In the genomic region with DNA sequence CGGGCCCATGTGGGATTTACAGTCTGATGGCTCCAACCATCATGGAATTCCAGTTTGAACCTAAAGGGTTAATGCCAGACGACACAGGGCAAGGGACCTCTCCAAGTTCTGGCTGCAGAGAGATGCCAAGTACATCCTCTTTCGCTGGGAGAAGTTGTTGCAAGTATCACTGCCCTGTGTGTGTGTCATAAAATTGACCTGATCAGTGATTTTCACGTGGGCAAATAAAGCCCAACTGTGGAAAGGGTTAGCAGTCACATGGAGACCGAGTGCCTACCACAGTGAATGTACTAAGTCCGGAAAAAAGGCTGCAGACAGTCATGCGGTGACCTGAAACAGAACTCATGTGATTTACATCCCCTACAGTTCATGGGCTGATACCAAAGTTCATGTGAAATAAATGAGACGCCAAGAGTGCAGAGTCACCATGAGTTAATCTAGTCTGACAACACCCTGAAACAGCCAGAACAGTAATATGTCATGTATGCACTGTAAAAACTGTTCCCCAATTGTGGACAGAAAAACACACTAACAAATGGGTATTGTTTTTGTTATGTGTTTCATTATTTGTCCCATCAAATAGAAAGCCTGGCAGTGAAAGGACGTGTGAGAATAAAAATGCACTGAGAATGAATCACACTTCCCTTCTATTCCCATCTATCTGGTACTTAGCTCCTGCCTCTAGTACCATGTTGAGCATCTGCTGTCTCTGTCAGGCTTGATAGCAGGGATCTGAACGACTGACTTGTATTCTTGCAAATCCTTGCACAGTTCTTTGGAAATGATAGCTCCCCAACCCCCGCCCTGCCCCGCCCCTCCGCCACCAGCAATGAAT, we compare ENCODE assay signal across 8 cellular contexts.
DNase-seq lines count a peak whose midpoint lies in the region; ATAC-seq, FAIRE-seq and TF ChIP-seq lines count a peak whose summit lies in the region.

No MANE protein-coding gene starts in this region.

- no peak overlapping the region for H3K4me2 ChIP-seq in mesendoderm (ENCODE audit: low read length)

- CTCF ChIA-PET in BJ (lab: Yijun Ruan, JAX): interaction anchor here (2.0 kb wide), 1 partner anchor 10 kb away, joined by 4 read pairs; no protein-coding TSS in a partner anchor
- CTCF ChIA-PET in activated CD4-positive, alpha-beta memory T cell treated with anti-CD3 and anti-CD28 coated beads for 36 hours (lab: Charles Lee): no interaction called here

- H3K27ac Mint-ChIP-seq in activated CD4-positive, alpha-beta memory T cell treated with anti-CD3 and anti-CD28 coated beads for 36 hours: no peak overlapping the region

- H3K4me3 Mint-ChIP-seq in activated CD4-positive, alpha-beta memory T cell treated with anti-CD3 and anti-CD28 coated beads for 36 hours: no peak overlapping the region

- DNase-seq in BJ (ENCODE audit: low read depth) (peak; percentile 73), RCC 7860 (ENCODE audit: low spot score) (peak; percentile 95), fibroblast of pulmonary artery (ENCODE audit: low read depth) (peak; percentile 86), pancreas (peak in 1 of 6 donors; percentile 47), mesendoderm (no peak)
- no peak for DNase-seq in activated CD4-positive, alpha-beta memory T cell treated with anti-CD3 and anti-CD28 coated beads for 36 hours
- no peak for DNase-seq in stimulated activated CD4-positive, alpha-beta T cell treated with anti-CD3 and anti-CD28 coated beads, Interleukin-4, amount 100 ng/mL, for 1 hour

- H2AK5ac ChIP-seq in mesendoderm (ENCODE audit: low read length): no peak overlapping the region

- no peaks in the 10 kb centered on the region for H3K27me3 ChIP-seq in BJ (ENCODE audit: control insufficient read depth, insufficient read depth, low read length)
- H3K27me3 ChIP-seq in pancreas: no peaks in the 10 kb centered on the region
- no peaks in the 10 kb centered on the region for H3K27me3 ChIP-seq in mesendoderm (ENCODE audit: insufficient read depth, low read length, poor library complexity)

- H3K4me1 Mint-ChIP-seq in activated CD4-positive, alpha-beta memory T cell treated with anti-CD3 and anti-CD28 coated beads for 36 hours (ENCODE audit: low read depth): peaks cover 22% of the 10 kb centered on the region

- H3K79me2 ChIP-seq in mesendoderm (ENCODE audit: control insufficient read depth, insufficient read depth, low read length): no peaks in the 10 kb centered on the region

- intact Hi-C loops in pancreas (cut with DNase I): no loop called here
- intact Hi-C loops in activated CD4-positive, alpha-beta memory T cell treated with anti-CD3 and anti-CD28 coated beads for 36 hours (cut with micrococcal nuclease): no loop called here

- no peak overlapping the region for H3K9ac ChIP-seq in mesendoderm (ENCODE audit: low read length)

- no peaks in the 10 kb centered on the region for H3K79me1 ChIP-seq in mesendoderm (ENCODE audit: low read length)

- FAIRE-seq in RCC 7860 (lab: Jason Lieb, UNC): peak; percentile 90
- FAIRE-seq in pancreas (lab: Jason Lieb, UNC): no peak

- TF ChIP-seq CTCF in BJ (IDR thresholded peaks at IDR 0.05; ENCODE audit: insufficient read depth, low read depth, low read length) (no peak), fibroblast of pulmonary artery (IDR thresholded peaks at IDR 0.05; ENCODE audit: low read length, missing control alignments) (no peak), pancreas (IDR thresholded peaks at IDR 0.05) (no peak)

- ATAC-seq in pancreas: peak in 3 of 4 donors; percentile 51 to 66 (median 61)
- no peak for ATAC-seq in HG03025 (IDR thresholded peaks at IDR 0.05; ENCODE audit: low FRiP score, unreplicated experiment)

- H3K27me3 Mint-ChIP-seq in activated CD4-positive, alpha-beta memory T cell treated with anti-CD3 and anti-CD28 coated beads for 36 hours: no peaks in the 10 kb centered on the region

- no peak overlapping the region for H4K8ac ChIP-seq in mesendoderm (ENCODE audit: low read depth, low read length)

- H3K9me3 ChIP-seq in pancreas: no peaks in the 10 kb centered on the region

- H2BK5ac ChIP-seq in mesendoderm (ENCODE audit: low read length): no peak overlapping the region

- H3K4me1 ChIP-seq in pancreas (peaks cover 0 to 10% (median 0%) of the 10 kb centered on the region in 3 donors), mesendoderm (ENCODE audit: control insufficient read depth, low read depth, low read length) (no peaks in the 10 kb centered on the region)

- no peaks in the 10 kb centered on the region for H3K9me3 Mint-ChIP-seq in activated CD4-positive, alpha-beta memory T cell treated with anti-CD3 and anti-CD28 coated beads for 36 hours

- 66 to 68% methylated on average over 13 of the region's 13 CpGs for WGBS in pancreas, 2 donors
- no CpG with 5 or more reads among the region's 13 CpGs for WGBS in mesendoderm (ENCODE audit: extremely low coverage, insufficient coverage, low lambda C conversion rate)

- H3K36me3 Mint-ChIP-seq in activated CD4-positive, alpha-beta memory T cell treated with anti-CD3 and anti-CD28 coated beads for 36 hours: peaks cover 2% of the 10 kb centered on the region

- H3K4ac ChIP-seq in mesendoderm (ENCODE audit: low read depth, low read length): no peak overlapping the region

- H3K18ac ChIP-seq in mesendoderm (ENCODE audit: low read length): no peak overlapping the region

- POLR2A ChIA-PET in BJ (lab: Charles Lee): no interaction called here
- POLR2A ChIA-PET in activated CD4-positive, alpha-beta memory T cell treated with anti-CD3 and anti-CD28 coated beads for 36 hours (lab: Charles Lee): no interaction called here

- no peak overlapping the region for H2BK15ac ChIP-seq in mesendoderm (replicated peaks; ENCODE audit: low read depth)

- H3K27ac ChIP-seq in pancreas: peak overlapping the region in 2 of 4 donors; percentile 80 to 81
- no peak overlapping the region for H3K27ac ChIP-seq in mesendoderm (ENCODE audit: low read depth, low read length)

- no peak overlapping the region for H3K56ac ChIP-seq in mesendoderm (ENCODE audit: low read length)

- no peak overlapping the region for H3K23ac ChIP-seq in mesendoderm (ENCODE audit: low read length)

- no peak overlapping the region for H2BK120ac ChIP-seq in mesendoderm (ENCODE audit: low read depth, low read length)

- H3K36me3 ChIP-seq in BJ (ENCODE audit: control insufficient read depth, insufficient read depth, low read length): no peaks in the 10 kb centered on the region
- H3K36me3 ChIP-seq in pancreas: no peaks in the 10 kb centered on the region
- H3K36me3 ChIP-seq in mesendoderm (ENCODE audit: control insufficient read depth, insufficient read depth, low read length): no peaks in the 10 kb centered on the region

- H3K4me3 ChIP-seq in BJ (ENCODE audit: low read depth, low read length) (no peak overlapping the region), fibroblast of pulmonary artery (replicated peaks; ENCODE audit: low read depth, low read length) (no peak overlapping the region), pancreas (no peak overlapping the region), mesendoderm (ENCODE audit: low read length) (no peak overlapping the region)

- no peak overlapping the region for H4K5ac ChIP-seq in mesendoderm (ENCODE audit: low read length)

Comparison
In these comparisons a context has a peak if more than half of its experiments do, and no peak if none do; other contexts are left out.
1. DNase-seq: peak in BJ (single experiment), RCC 7860 (single experiment) and fibroblast of pulmonary artery (single experiment); none in activated CD4-positive, alpha-beta memory T cell treated with anti-CD3 and anti-CD28 coated beads for 36 hours (single experiment), stimulated activated CD4-positive, alpha-beta T cell treated with anti-CD3 and anti-CD28 coated beads, Interleukin-4, amount 100 ng/mL, for 1 hour (single experiment) and mesendoderm (single experiment).